Comparison of ENCODE assay signal across 1 cellular context in genomic region chr17:70184770-70185169, GRCh38.
TF ChIP-seq lines count a peak whose summit lies in the region.

No MANE protein-coding gene starts in this region.

TF ChIP-seq in HepG2, 621 proteins besides CTCF, POLR2A, EP300 and RAD21 (continued from another document):
- TF ChIP-seq ZNF275 (CRISPR knock-in tag; IDR thresholded peaks at IDR 0.05; ENCODE audit: borderline replicate concordance) (no peak), BCL6 (CRISPR knock-in tag; IDR thresholded peaks at IDR 0.05) (no peak), ZBTB10 (CRISPR knock-in tag; IDR thresholded peaks at IDR 0.05; ENCODE audit: borderline replicate concordance) (no peak), NCOA5 (CRISPR knock-in tag; IDR thresholded peaks at IDR 0.05) (no peak), ZNF788 (CRISPR knock-in tag; IDR thresholded peaks at IDR 0.05; ENCODE audit: borderline replicate concordance) (no peak), HIC2 (CRISPR knock-in tag; IDR thresholded peaks at IDR 0.05; ENCODE audit: low read depth) (no peak), ZNF556 (CRISPR knock-in tag; IDR thresholded peaks at IDR 0.05; ENCODE audit: borderline replicate concordance) (no peak), FOXO4 (CRISPR knock-in tag; conservative IDR thresholded peaks at IDR 0.05) (no peak), ZNF496 (CRISPR knock-in tag; IDR thresholded peaks at IDR 0.05; ENCODE audit: insufficient replicate concordance) (no peak), ZFP82 (CRISPR knock-in tag; IDR thresholded peaks at IDR 0.05; ENCODE audit: borderline replicate concordance) (no peak), RBM39 (IDR thresholded peaks at IDR 0.05; ENCODE audit: low read depth, low read length, poor library complexity, severe bottlenecking) (no peak), KIAA2018 (CRISPR knock-in tag; IDR thresholded peaks at IDR 0.05; ENCODE audit: borderline replicate concordance) (no peak)
